8 cellular contexts compared by ENCODE assay signal in genomic region chr1:110674337-110675059, GRCh38. TPM values are rescaled to one million over a fixed set of nuclear protein-coding genes. Genes with fewer than 3 reads are reported as not detected.
DNase-seq lines count a peak whose midpoint lies in the region; ATAC-seq and TF ChIP-seq lines count a peak whose summit lies in the region.

KCNA3 (minus strand) TSS chr1:110674940; CDS start chr1:110674809, 131 bp downstream.

- peaks cover 4% of the 10 kb centered on the region for H3K27me3 Mint-ChIP-seq in IgD-negative memory B cell

- no peaks in the 10 kb centered on the region for H3K9me3 Mint-ChIP-seq in IgD-negative memory B cell

- TF ChIP-seq CTCF in choroid plexus epithelial cell (conservative IDR thresholded peaks at IDR 0.05; ENCODE audit: low read depth, low read length) = no peak

- peaks cover 3% of the 10 kb centered on the region for H3K36me3 Mint-ChIP-seq in IgD-negative memory B cell

- DNase-seq in GM03348 (ENCODE audit: low spot score) = peak; percentile 16
- no peak for DNase-seq in choroid plexus epithelial cell (ENCODE audit: low read depth)
- peak; percentile 36 for DNase-seq in midbrain (lab: John Stamatoyannopoulos, UW)
- DNase-seq in stimulated activated CD8-positive, alpha-beta memory T cell treated with anti-CD3 and anti-CD28 coated beads, Interleukin-4, amount 100 ng/mL, for 24 hours (ENCODE audit: low read depth) = peak; percentile 61
- no peak for DNase-seq in globus pallidus (ENCODE audit: low spot score)
- DNase-seq in HT-29 (ENCODE audit: low spot score) = no peak

- peaks cover 23 to 45% (median 38%) of the 10 kb centered on the region in 3 donors for H3K4me1 Mint-ChIP-seq in IgD-negative memory B cell

- H3K4me3 Mint-ChIP-seq in IgD-negative memory B cell = peak within 1 kb of the TSS; percentile 93 to 100 (median 98)

- peak; percentile 28 to 30 for ATAC-seq in activated CD4-positive, CD25-positive, alpha-beta regulatory T cell treated with anti-CD3 and anti-CD28 coated beads, Interleukin-2, amount 50 U/mL, for 24 hours

- peak within 1 kb of the TSS; percentile 36 for H3K4me3 ChIP-seq in choroid plexus epithelial cell (ENCODE audit: low read depth, low read length)

- peak within 1 kb of the TSS; percentile 87 to 98 (median 95) for H3K27ac Mint-ChIP-seq in IgD-negative memory B cell

RNA-seq across cellular contexts. Expression of gene KCNA3, which starts in this region (rescaled TPM):
- polyA plus RNA-seq in IgD-negative memory B cell = 55.9 TPM
- total RNA-seq in HT-29 (2014; rRNA removed; shearing (Covaris generic)) = not detected in 2 replicates

Comparison
In these comparisons a context has a peak if more than half of its experiments do, and no peak if none do; other contexts are left out.
1. DNase-seq: peak in GM03348 (single experiment), midbrain (single experiment) and stimulated activated CD8-positive, alpha-beta memory T cell treated with anti-CD3 and anti-CD28 coated beads, Interleukin-4, amount 100 ng/mL, for 24 hours (single experiment); none in choroid plexus epithelial cell (single experiment), globus pallidus (single experiment) and HT-29 (single experiment).